Comparison of ENCODE assay signal across 17 cellular contexts in the genomic region with DNA sequence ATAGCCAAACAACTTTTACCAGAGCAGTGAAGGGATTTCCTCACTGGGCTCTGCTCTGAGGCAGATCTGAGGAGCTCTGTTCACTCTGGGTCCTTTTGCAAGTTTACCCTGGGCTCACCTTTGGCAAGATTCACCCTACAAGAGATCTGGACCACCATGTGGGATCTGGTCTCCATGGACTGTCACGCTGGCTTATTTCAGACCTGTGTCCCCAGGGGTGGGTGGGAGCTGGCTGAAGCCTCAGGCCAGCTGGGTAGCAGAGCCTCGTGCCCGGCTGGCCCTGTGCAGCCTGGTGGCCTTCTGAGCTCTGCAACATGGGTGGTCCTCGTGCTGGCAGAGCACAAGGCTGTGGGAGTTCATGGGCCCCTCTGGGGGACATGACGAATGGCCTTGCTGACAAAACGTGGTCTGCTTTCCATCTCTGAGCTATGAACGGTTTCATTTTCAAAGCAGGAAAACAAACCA.
DNase-seq lines count a peak whose midpoint lies in the region; TF ChIP-seq lines count a peak whose summit lies in the region.
"Had no signal": no experiment of that assay in that cellular context is flagged by ENCODE, and none has a peak within 500 bp of the region (broad histone marks: within the 10 kb centered on the region; RNA-seq: fewer than 3 reads in every experiment).

No MANE protein-coding gene starts in this region.

- TF ChIP-seq CTCF in AG10803 (conservative IDR thresholded peaks at IDR 0.05; ENCODE audit: low read length) (no peak), fibroblast of villous mesenchyme (IDR thresholded peaks at IDR 0.05; ENCODE audit: insufficient read depth, low read depth, low read length) (no peak), ovary (IDR thresholded peaks at IDR 0.05) (no peak)

- H3K27ac ChIP-seq in SJCRH30, result peak overlapping the region; percentile 90
- peak overlapping the region; percentile 4 to 36 for H3K27ac ChIP-seq in ovary
- H3K27ac ChIP-seq: ascending aorta, coronary artery, pancreas, vagina had no signal

- DNase-seq in AG10803 (ENCODE audit: low read depth) (no peak), SJCRH30 (peak; percentile 94 to 95), fibroblast of villous mesenchyme (ENCODE audit: low read depth) (peak; percentile 82), ovary (peak in 4 of 5 donors; percentile 34 to 65 (median 46)), iPS-NIHi11 (ENCODE audit: low spot score) (no peak), kidney tubule cell (ENCODE audit: low spot score) (no peak), dermis blood vessel endothelial cell (no peak)
- DNase-seq in activated naive CD4-positive, alpha-beta T cell treated with Interleukin-2 at 50 U/mL for 16 hours, result no peak
- DNase-seq: ACHN, hippocampal formation, NCI-H1092 treated with DMSO at 0.1 percent for 48 hours, pancreas, T-helper 1 cell had no signal

- H3K27me3 ChIP-seq in SJCRH30 (no peaks in the 10 kb centered on the region), ovary (no peaks in the 10 kb centered on the region)
- H3K27me3 ChIP-seq: ascending aorta, pancreas, vagina had no signal

- intact Hi-C loops in ovary (cut with DNase I), result no loop called here

- no peak for TF ChIP-seq EP300 in ovary (IDR thresholded peaks at IDR 0.05)

- H3K4me1 ChIP-seq in SJCRH30, result peaks cover 31% of the 10 kb centered on the region
- H3K4me1 ChIP-seq in ovary (ENCODE audit: insufficient read depth), result peaks cover 10% of the 10 kb centered on the region
- H3K4me1 ChIP-seq: pancreas, vagina had no signal

- H3K36me3 ChIP-seq in SJCRH30 (no peaks in the 10 kb centered on the region), ovary (no peaks in the 10 kb centered on the region)
- H3K36me3 ChIP-seq: ascending aorta, pancreas, vagina had no signal

- peak overlapping the region; percentile 5; the same call in 1 of the 2 replicates for H3K4me3 ChIP-seq in AG10803 (ENCODE audit: low read length)
- peak overlapping the region; percentile 32 for H3K4me3 ChIP-seq in SJCRH30
- H3K4me3 ChIP-seq in fibroblast of villous mesenchyme (ENCODE audit: low read depth, low read length), result no peak overlapping the region
- no peak overlapping the region for H3K4me3 ChIP-seq in ovary
- H3K4me3 ChIP-seq: coronary artery, K562, pancreas, vagina had no signal

- H3K9me3 ChIP-seq in SJCRH30 (replicated peaks), result no peaks in the 10 kb centered on the region
- H3K9me3 ChIP-seq in ovary, result no peaks in the 10 kb centered on the region
- H3K9me3 ChIP-seq: ascending aorta, pancreas, vagina had no signal

- TF ChIP-seq POLR2A in ovary (IDR thresholded peaks at IDR 0.05), result no peak

- WGBS in ovary, 3 donors, result 4 to 8% (median 7%) methylated on average over 7 of the region's 7 CpGs

Comparison
In these comparisons a context has a peak if more than half of its experiments do, and no peak if none do; other contexts are left out.
1. DNase-seq: peak in SJCRH30 (2 of 2), fibroblast of villous mesenchyme (single experiment) and ovary (4 of 5); none in AG10803 (single experiment), iPS-NIHi11 (single experiment), kidney tubule cell (single experiment), dermis blood vessel endothelial cell (single experiment) and activated naive CD4-positive, alpha-beta T cell treated with Interleukin-2 at 50 U/mL for 16 hours (single experiment).
2. H3K4me3 ChIP-seq: peak in AG10803 (single experiment) and SJCRH30 (single experiment); none in fibroblast of villous mesenchyme (single experiment) and ovary (single experiment).